Comparison of ENCODE assay signal across 19 cellular contexts in the genomic region with DNA sequence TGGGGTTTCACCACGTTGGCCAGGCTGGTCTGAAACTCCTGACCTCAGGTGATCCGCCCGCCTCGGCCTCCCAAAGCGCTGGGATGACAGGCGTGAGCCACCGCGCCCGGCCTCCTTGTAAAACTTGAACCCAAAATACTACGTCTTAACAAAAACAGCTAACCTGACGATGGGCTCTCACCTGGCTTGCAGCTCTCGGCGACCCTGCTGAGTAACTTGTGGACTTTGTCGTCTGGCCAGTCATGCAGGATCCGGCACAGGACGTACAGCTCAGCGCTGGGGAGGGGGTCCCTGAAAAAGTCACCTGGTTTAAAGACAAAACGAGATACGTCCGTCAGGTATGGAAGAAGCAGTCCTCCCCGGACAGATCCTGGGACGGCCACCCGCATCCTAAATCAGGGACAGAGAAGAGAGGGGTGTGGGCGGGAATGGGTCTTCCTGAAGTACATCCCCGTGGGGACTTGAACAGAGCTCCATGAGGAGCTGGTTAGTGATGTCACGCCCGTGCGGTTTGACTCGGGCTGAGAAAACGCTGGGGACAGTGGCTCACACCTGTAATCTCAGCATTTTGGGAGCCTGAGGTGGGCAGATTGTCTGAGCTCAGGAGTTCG.
"Had no signal": no experiment of that assay in that cellular context is flagged by ENCODE, and none has a peak within 500 bp of the region (broad histone marks: within the 10 kb centered on the region; RNA-seq: fewer than 3 reads in every experiment).

No MANE protein-coding gene starts in this region.

- H3K9me3 ChIP-seq: breast epithelium, mucosa of descending colon, thoracic aorta had no signal

- H3K4me3 ChIP-seq: breast epithelium, mucosa of descending colon, thoracic aorta had no signal

- ATAC-seq: activated CD4-positive, CD25-positive, alpha-beta regulatory T cell treated with anti-CD3 and anti-CD28 coated beads, Interleukin-2, amount 50 U/mL, for 24 hours; left lobe of liver; mucosa of descending colon; stimulated activated memory B cell treated with anti-CD40 and anti-IgM and Interleukin-4, amounts not matched to agents 10 μg/mL and 1 μg/mL and 100 μg/mL, for 72 hours had no signal

- DNase-seq: activated CD8-positive, alpha-beta memory T cell treated with anti-CD3 and anti-CD28 coated beads for 24 hours; activated naive CD4-positive, alpha-beta T cell treated with anti-CD3 and anti-CD28 coated beads, Interleukin-2, amount 10 ng/mL, durations not matched to agents 7 days and 5 days; cortex of kidney; hypothalamus; islet precursor cell; naive B cell; small intestine; stimulated activated CD4-positive, alpha-beta T cell treated with anti-CD3 and anti-CD28 coated beads, Interleukin-4, amount 100 ng/mL, for 24 hours; T1000 had no signal

- H3K4me1 Mint-ChIP-seq: activated naive CD4-positive, alpha-beta T cell treated with anti-CD3 and anti-CD28 coated beads, Interleukin-2, amount 10 ng/mL, durations not matched to agents 7 days and 5 days; neural crest cell had no signal

- H3K4me1 ChIP-seq: breast epithelium had no signal

- H3K4me3 Mint-ChIP-seq: activated naive CD4-positive, alpha-beta T cell treated with anti-CD3 and anti-CD28 coated beads, Interleukin-2, amount 10 ng/mL, durations not matched to agents 7 days and 5 days; memory B cell; neural crest cell; stimulated activated memory B cell treated with anti-CD40 and anti-IgM and Interleukin-4, amounts not matched to agents 10 μg/mL and 1 μg/mL and 100 μg/mL, for 72 hours had no signal

- H3K27ac Mint-ChIP-seq: activated naive CD4-positive, alpha-beta T cell treated with anti-CD3 and anti-CD28 coated beads, Interleukin-2, amount 10 ng/mL, durations not matched to agents 7 days and 5 days; activated T-helper 2 cell treated with anti-CD3 and anti-CD28 coated beads, Interferon-gamma antibody, Interleukin-2, Interleukin-4, amounts not matched to agents 10 μg/mL and 5 μg/mL and 100 μg/mL, durations not matched to agents 14 hours and 24 hours and 36 hours; stimulated activated memory B cell treated with anti-CD40 and anti-IgM and Interleukin-4, amounts not matched to agents 10 μg/mL and 1 μg/mL and 100 μg/mL, for 72 hours had no signal

- H3K9me3 Mint-ChIP-seq: activated naive CD4-positive, alpha-beta T cell treated with anti-CD3 and anti-CD28 coated beads, Interleukin-2, amount 10 ng/mL, durations not matched to agents 7 days and 5 days; activated T-helper 2 cell treated with anti-CD3 and anti-CD28 coated beads, Interferon-gamma antibody, Interleukin-2, Interleukin-4, amounts not matched to agents 10 μg/mL and 5 μg/mL and 100 μg/mL, durations not matched to agents 14 hours and 24 hours and 36 hours; memory B cell; neural crest cell; stimulated activated memory B cell treated with anti-CD40 and anti-IgM and Interleukin-4, amounts not matched to agents 10 μg/mL and 1 μg/mL and 100 μg/mL, for 72 hours had no signal

- H3K27me3 ChIP-seq: breast epithelium had no signal

- H3K27ac ChIP-seq: breast epithelium, thoracic aorta had no signal

- H3K27me3 Mint-ChIP-seq: activated naive CD4-positive, alpha-beta T cell treated with anti-CD3 and anti-CD28 coated beads, Interleukin-2, amount 10 ng/mL, durations not matched to agents 7 days and 5 days; memory B cell; naive B cell; progenitor cell of endocrine pancreas; stimulated activated memory B cell treated with anti-CD40 and anti-IgM and Interleukin-4, amounts not matched to agents 10 μg/mL and 1 μg/mL and 100 μg/mL, for 72 hours had no signal
